21 cellular contexts compared by ENCODE assay signal in the genomic region with DNA sequence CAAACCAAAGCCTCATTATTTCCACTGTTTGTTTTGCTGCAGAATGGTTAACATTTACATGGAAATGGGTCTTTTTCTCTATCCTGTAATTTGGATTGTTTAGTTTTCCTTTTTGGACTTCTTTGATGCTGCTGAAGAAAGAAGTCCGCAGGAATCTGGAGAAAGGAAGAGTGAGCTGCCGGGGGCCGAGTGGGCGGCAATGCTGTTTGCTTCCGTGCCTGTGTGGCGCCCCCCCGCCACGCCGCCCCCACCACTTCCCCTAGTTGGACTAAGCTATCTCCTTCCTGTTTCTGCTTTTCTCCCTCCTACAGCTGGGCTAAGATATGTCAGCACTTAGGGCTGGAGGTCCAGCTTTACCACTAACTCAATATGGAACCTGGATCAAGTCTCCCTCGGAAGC. TPM values are rescaled to one million over a fixed set of nuclear protein-coding genes. Genes with fewer than 3 reads are reported as not detected.
A peak's percentile ranks its signal among the peaks of the same experiment; 100 is the strongest.
DNase-seq lines count a peak whose midpoint lies in the region; ATAC-seq, FAIRE-seq and TF ChIP-seq lines count a peak whose summit lies in the region.
"Had no signal": no experiment of that assay in that cellular context is flagged by ENCODE, and none has a peak within 500 bp of the region (broad histone marks: within the 10 kb centered on the region; RNA-seq: fewer than 3 reads in every experiment).

No MANE protein-coding gene starts in this region.

- no peak overlapping the region for H3K23ac ChIP-seq in neuronal stem cell (ENCODE audit: low read depth, low read length, poor library complexity)

- H3K79me1 ChIP-seq in neuronal stem cell (ENCODE audit: low read depth, low read length) = no peaks in the 10 kb centered on the region

- TF ChIP-seq POLR2A in NB4 (IDR thresholded peaks at IDR 0.05; ENCODE audit: extremely low read depth, insufficient read length) (no peak), K562 (conservative IDR thresholded peaks at IDR 0.05) (no peak)

- no peak overlapping the region for H4K8ac ChIP-seq in neuronal stem cell (ENCODE audit: low read depth, low read length)

- no peak overlapping the region for H2BK12ac ChIP-seq in neuronal stem cell (ENCODE audit: low read length)

- no peak overlapping the region for H3K18ac ChIP-seq in neuronal stem cell (ENCODE audit: low read length)

- no peaks in the 10 kb centered on the region; a peak in 1 of 5 replicates for H3K4me1 ChIP-seq in K562 (replicated peaks in 1 of 2; ENCODE audit: control insufficient read depth in 2 of 2, insufficient read depth in 2 of 2, low read length in 2 of 2)
- H3K4me1 ChIP-seq in neuronal stem cell (ENCODE audit: control insufficient read depth in 2 of 2, insufficient read depth in 1 of 2, low read depth in 1 of 2, low read length in 2 of 2) = no peaks in the 10 kb centered on the region

- H3K9ac ChIP-seq in K562 (ENCODE audit: insufficient read depth in 1 of 2, low read depth in 2 of 2, low read length in 2 of 2) (no peak overlapping the region), neuronal stem cell (ENCODE audit: low read depth, low read length, poor library complexity) (no peak overlapping the region)

- H3K27ac ChIP-seq in K562 (ENCODE audit: extremely low read depth, low read depth, low read length) (no peak overlapping the region), neuronal stem cell (replicated peaks; ENCODE audit: low read length) (no peak overlapping the region)
- H3K27ac ChIP-seq: tibial nerve had no signal

- CTCF ChIA-PET in K562 (lab: Yijun Ruan, JAX; ENCODE audit: low intra/inter-chr PET ratio) = no interaction called here

- TF ChIP-seq CTCF in NB4 (IDR thresholded peaks at IDR 0.05; ENCODE audit: low read depth, low read length) (no peak), K562 (IDR thresholded peaks at IDR 0.05 in 2 of 3, conservative IDR thresholded peaks at IDR 0.05 in 1 of 3; ENCODE audit: insufficient read depth in 2 of 3, low read depth in 1 of 3, low read length in 3 of 3) (no peak)

- no peaks in the 10 kb centered on the region for H3K9me1 ChIP-seq in K562 (ENCODE audit: control insufficient read depth, insufficient read depth, low read length)

- H2AK5ac ChIP-seq in neuronal stem cell (ENCODE audit: low read depth, low read length) = no peak overlapping the region

- no peaks in the 10 kb centered on the region for H4K20me1 ChIP-seq in K562 (replicated peaks; ENCODE audit: control insufficient read depth, insufficient read depth, low read length)

- DNase-seq in NB4 (ENCODE audit: low read depth) (peak; percentile 78), K562 (ENCODE audit: extremely low read depth in 1 of 4, low spot score in 3 of 4) (peak in 1 of 4 experiments; percentile 14), neuronal stem cell (ENCODE audit: low spot score) (no peak), HPDE6-E6E7 (ENCODE audit: extremely low spot score) (no peak), DMS53 (lab: John Stamatoyannopoulos, UW) (no peak), NCI-H2171 treated with DMSO at 0.1 percent for 48 hours (lab: John Stamatoyannopoulos, UW) (no peak), hepatic stellate cell (ENCODE audit: low spot score) (no peak)
- DNase-seq: activated CD4-positive, alpha-beta memory T cell treated with anti-CD3 and anti-CD28 coated beads, Interleukin-2, amount 10 ng/mL, durations not matched to agents 7 days and 5 days; CD4-positive, alpha-beta T cell; EL; immature natural killer cell; NCI-H1092; NCI-H2107; NCI-H748 treated with DMSO at 0.1 percent for 48 hours had no signal

- H2AFZ ChIP-seq in K562 (ENCODE audit: low read depth, low read length) (peak overlapping the region; percentile 57; the same call in 1 of the 2 replicates), neuronal stem cell (ENCODE audit: low read length) (peak overlapping the region; percentile 60)

- H2BK120ac ChIP-seq in neuronal stem cell (ENCODE audit: low read depth, low read length) = no peak overlapping the region

- H3K36me3 ChIP-seq in K562 (ENCODE audit: control insufficient read depth, insufficient read depth, low read length) (no peaks in the 10 kb centered on the region), neuronal stem cell (replicated peaks in 1 of 2; ENCODE audit: control insufficient read depth in 2 of 2, insufficient read depth in 2 of 2, low read length in 2 of 2) (no peaks in the 10 kb centered on the region)
- H3K36me3 ChIP-seq: tibial nerve had no signal

- no peak overlapping the region for H2BK15ac ChIP-seq in neuronal stem cell (ENCODE audit: low read length)

- in situ Hi-C loops in K562 (cut with MboI) = no loop called here

- intact Hi-C loops in K562 (cut with micrococcal nuclease) = no loop called here

- H3K27me3 ChIP-seq in K562 (ENCODE audit: control insufficient read depth in 2 of 2, insufficient read depth in 2 of 2, low read length in 2 of 2) (peaks cover 7 to 12% of the 10 kb centered on the region in 2 experiments; a peak in 4 of 5 replicates), neuronal stem cell (ENCODE audit: control insufficient read depth in 3 of 3, insufficient read depth in 3 of 3, low read depth in 1 of 3, low read length in 3 of 3) (no peaks in the 10 kb centered on the region)
- H3K27me3 ChIP-seq: tibial nerve had no signal

- ATAC-seq in GM21576 (IDR thresholded peaks at IDR 0.05; ENCODE audit: unreplicated experiment) (peak; percentile 70), K562 (no peak)
- ATAC-seq: sciatic nerve had no signal

- H4K91ac ChIP-seq in neuronal stem cell (ENCODE audit: low read depth, low read length, poor library complexity) = no peak overlapping the region

- no peak overlapping the region for H3K4ac ChIP-seq in neuronal stem cell (ENCODE audit: low read length)

- no peak overlapping the region for H2BK5ac ChIP-seq in neuronal stem cell (ENCODE audit: low read length)

- no peak overlapping the region for H3K14ac ChIP-seq in neuronal stem cell (ENCODE audit: low read length)

- no peak for TF ChIP-seq EP300 in K562 (IDR thresholded peaks at IDR 0.05; ENCODE audit: low read length)

- 0% methylated on average over 7 of the region's 10 CpGs for WGBS in K562 (ENCODE audit: insufficient coverage, low coverage, missing lambda C conversion rate)
- no CpG with 5 or more reads among the region's 10 CpGs for WGBS in neuronal stem cell (ENCODE audit: extremely low coverage in 2 of 2, insufficient read length in 2 of 2, insufficient replicate concordance in 1 of 2), 2 donors

- H3K79me2 ChIP-seq in K562 (ENCODE audit: control insufficient read depth, insufficient read depth, low read length) = no peaks in the 10 kb centered on the region

- no peak overlapping the region for H3K4me3 ChIP-seq in NB4 (ENCODE audit: low read depth, low read length)
- no peak overlapping the region for H3K4me3 ChIP-seq in K562
- no peak overlapping the region for H3K4me3 ChIP-seq in neuronal stem cell (ENCODE audit: low read length in 2 of 2)
- H3K4me3 ChIP-seq: tibial nerve had no signal

- no peak for FAIRE-seq in K562 (lab: Jason Lieb, UNC)
- FAIRE-seq: H54 had no signal

- H3K4me2 ChIP-seq in K562 (ENCODE audit: insufficient read depth, low read length) (no peak overlapping the region), neuronal stem cell (ENCODE audit: insufficient read depth, low read length, poor library complexity, severe bottlenecking) (no peak overlapping the region)

- POLR2A ChIA-PET in K562 (lab: Yijun Ruan, JAX) = no interaction called here

- H3K9me3 ChIP-seq in K562 (replicated peaks; ENCODE audit: control insufficient read depth, insufficient read depth, low read depth, low read length) = no peaks in the 10 kb centered on the region
- H3K9me3 ChIP-seq in neuronal stem cell (replicated peaks in 1 of 2; ENCODE audit: control insufficient read depth in 2 of 2, insufficient read depth in 1 of 2, low read depth in 1 of 2, low read length in 2 of 2) = no peaks in the 10 kb centered on the region
- H3K9me3 ChIP-seq: tibial nerve had no signal

- BruUV-seq in K562 (replicated peaks; lab: Mats Ljungman, UMichigan) = no TSS peak

- TF ChIP-seq RAD21 in K562 (CRISPR knock-in tag; conservative IDR thresholded peaks at IDR 0.05 in 1 of 2, IDR thresholded peaks at IDR 0.05 in 1 of 2) = no peak

RNA-seq across cellular contexts. Expression of gene ACTL7B, which starts 39.7 kb away (rescaled TPM):
- not detected in 2 replicates for total RNA-seq in K562 (2011; cell fraction: chromatin; rRNA removed; ENCODE audit: low replicate concordance)
- 0.13 TPM in 1 of 2 replicates, not detected in the other for total RNA-seq in K562 (2011; cell fraction: nucleolus; rRNA removed)
- 0.31 TPM in 1 of 2 replicates, not detected in the other for total RNA-seq in K562 (2011; cell fraction: nucleoplasm; rRNA removed)
- total RNA-seq in K562 (2014; rRNA removed) (not detected in 2 replicates), K562 (2014; rRNA removed; fragmentation: Illumina TruSeq; extraction: Trizol) (not detected in 2 replicates), K562 (2015; rRNA removed; fragmentation: Illumina TruSeq; extraction: Trizol) (not detected in 2 replicates), K562 (2021) (not detected in 2 replicates)
- polyA plus RNA-seq in K562 (2011; rRNA removed) (not detected in 2 replicates), K562 (2014; fragmentation: Illumina TruSeq; extraction: Trizol) (not detected in 2 replicates), K562 (2014; fragmentation: Nextera tagmentation; extraction: Ambion mirVana) (not detected), K562 (2014; rRNA removed) (0.04 TPM in 1 of 2 replicates, not detected in the other)
- polyA plus RNA-seq in K562 (2011; cell fraction: cytosol; rRNA removed) = not detected in 2 replicates
- polyA plus RNA-seq in K562 (2011; cell fraction: nucleus; rRNA removed) = 0.04 TPM in 2 replicates
- not detected in 2 replicates for polyA plus RNA-seq in K562 (2012)
- not detected in 2 replicates for polyA minus RNA-seq in K562 (2011; rRNA and poly(A)+ RNA removed)
- polyA minus RNA-seq in K562 (2011; cell fraction: cytosol; rRNA and poly(A)+ RNA removed) = not detected in 2 replicates
- polyA minus RNA-seq in K562 (2011; cell fraction: nucleus; rRNA and poly(A)+ RNA removed) = not detected in 2 replicates
- polyA plus RNA-seq in neuronal stem cell (2013, experiment 1 of 2) = not detected
- polyA plus RNA-seq in neuronal stem cell (2013, experiment 2 of 2) = not detected
- total RNA-seq: activated CD4-positive, alpha-beta memory T cell treated with anti-CD3 and anti-CD28 coated beads, Interleukin-2, amount 10 ng/mL, durations not matched to agents 7 days and 5 days; mesenteric fat pad; neural crest cell; tibial nerve had no signal
- polyA plus RNA-seq: immature natural killer cell had no signal

RNA-seq across cellular contexts. Expression of gene ACTL7A, which starts 46.0 kb away (rescaled TPM):
- total RNA-seq in K562 (2011; cell fraction: chromatin; rRNA removed; ENCODE audit: low replicate concordance) = not detected in 2 replicates
- not detected in 2 replicates for total RNA-seq in K562 (2011; cell fraction: nucleolus; rRNA removed)
- not detected in 2 replicates for total RNA-seq in K562 (2011; cell fraction: nucleoplasm; rRNA removed)
- total RNA-seq in K562 (2014; rRNA removed) (not detected in 2 replicates), K562 (2014; rRNA removed; fragmentation: Illumina TruSeq; extraction: Trizol) (not detected in 2 replicates), K562 (2015; rRNA removed; fragmentation: Illumina TruSeq; extraction: Trizol) (not detected in 2 replicates), K562 (2021) (not detected in 2 replicates)
- polyA plus RNA-seq in K562 (2011; rRNA removed) (not detected in 2 replicates), K562 (2014; fragmentation: Illumina TruSeq; extraction: Trizol) (not detected in 2 replicates), K562 (2014; fragmentation: Nextera tagmentation; extraction: Ambion mirVana) (not detected), K562 (2014; rRNA removed) (not detected in 2 replicates)
- not detected in 2 replicates for polyA plus RNA-seq in K562 (2011; cell fraction: cytosol; rRNA removed)
- not detected in 2 replicates for polyA plus RNA-seq in K562 (2011; cell fraction: nucleus; rRNA removed)
- not detected in 2 replicates for polyA plus RNA-seq in K562 (2012)
- not detected in 2 replicates for polyA minus RNA-seq in K562 (2011; rRNA and poly(A)+ RNA removed)
- not detected in 2 replicates for polyA minus RNA-seq in K562 (2011; cell fraction: cytosol; rRNA and poly(A)+ RNA removed)
- polyA minus RNA-seq in K562 (2011; cell fraction: nucleus; rRNA and poly(A)+ RNA removed) = not detected in 2 replicates
- not detected for polyA plus RNA-seq in neuronal stem cell (2013, experiment 1 of 2)
- polyA plus RNA-seq in neuronal stem cell (2013, experiment 2 of 2) = not detected
- total RNA-seq: activated CD4-positive, alpha-beta memory T cell treated with anti-CD3 and anti-CD28 coated beads, Interleukin-2, amount 10 ng/mL, durations not matched to agents 7 days and 5 days; activated T-helper 2 cell treated with anti-CD3 and anti-CD28 coated beads, Interferon-gamma antibody, Interleukin-2, Interleukin-4, amounts not matched to agents 10 μg/mL and 5 μg/mL and 100 μg/mL, durations not matched to agents 14 hours and 24 hours and 36 hours; CD4-positive, alpha-beta T cell; mesenteric fat pad; neural crest cell; sciatic nerve; tibial nerve had no signal
- polyA plus RNA-seq: immature natural killer cell had no signal
